11 cellular contexts compared by ENCODE assay signal in genomic region chr7:98168904-98169621, GRCh38.
"Had no signal": no experiment of that assay in that cellular context is flagged by ENCODE, and none has a peak within 500 bp of the region (broad histone marks: within the 10 kb centered on the region; RNA-seq: fewer than 3 reads in every experiment).

No MANE protein-coding gene starts in this region.

- H3K4me3 Mint-ChIP-seq: activated CD4-positive, alpha-beta memory T cell treated with anti-CD3 and anti-CD28 coated beads, Interleukin-2, amount 10 ng/mL, durations not matched to agents 7 days and 5 days; activated CD4-positive, alpha-beta T cell treated with anti-CD3 and anti-CD28 coated beads for 36 hours; activated T-helper 1 cell treated with anti-CD3 and anti-CD28 coated beads, Interleukin-12 subunit alpha, Interleukin-12 subunit beta, Interleukin-2, Interleukin-4 antibody, amounts not matched to agents 30 ng/mL and 10 ng/mL and 1 ng/mL, durations not matched to agents 14 hours and 24 hours and 36 hours; central memory CD8-positive, alpha-beta T cell had no signal

- H3K4me3 ChIP-seq: adrenal gland, gastroesophageal sphincter, right atrium auricular region, smooth muscle cell, transverse colon had no signal

- H3K9me3 Mint-ChIP-seq: activated CD4-positive, alpha-beta memory T cell treated with anti-CD3 and anti-CD28 coated beads, Interleukin-2, amount 10 ng/mL, durations not matched to agents 7 days and 5 days; activated T-helper 1 cell treated with anti-CD3 and anti-CD28 coated beads, Interleukin-12 subunit alpha, Interleukin-12 subunit beta, Interleukin-2, Interleukin-4 antibody, amounts not matched to agents 30 ng/mL and 10 ng/mL and 1 ng/mL, durations not matched to agents 14 hours and 24 hours and 36 hours; central memory CD8-positive, alpha-beta T cell had no signal

- H3K27ac ChIP-seq: adrenal gland, epithelial cell of prostate, gastroesophageal sphincter, right atrium auricular region, transverse colon had no signal

- H3K27me3 ChIP-seq: adrenal gland, gastroesophageal sphincter, right atrium auricular region, transverse colon had no signal

- H3K9me3 ChIP-seq: adrenal gland, gastroesophageal sphincter, right atrium auricular region, transverse colon had no signal

- DNase-seq: kidney had no signal

- H3K27me3 Mint-ChIP-seq: activated CD4-positive, alpha-beta memory T cell treated with anti-CD3 and anti-CD28 coated beads, Interleukin-2, amount 10 ng/mL, durations not matched to agents 7 days and 5 days; activated CD4-positive, alpha-beta T cell treated with anti-CD3 and anti-CD28 coated beads for 36 hours; central memory CD8-positive, alpha-beta T cell had no signal

- H3K27ac Mint-ChIP-seq: activated CD4-positive, alpha-beta memory T cell treated with anti-CD3 and anti-CD28 coated beads, Interleukin-2, amount 10 ng/mL, durations not matched to agents 7 days and 5 days; activated CD4-positive, alpha-beta T cell treated with anti-CD3 and anti-CD28 coated beads for 36 hours; activated T-helper 1 cell treated with anti-CD3 and anti-CD28 coated beads, Interleukin-12 subunit alpha, Interleukin-12 subunit beta, Interleukin-2, Interleukin-4 antibody, amounts not matched to agents 30 ng/mL and 10 ng/mL and 1 ng/mL, durations not matched to agents 14 hours and 24 hours and 36 hours had no signal
